Comparison of ENCODE assay signal across 29 cellular contexts in the genomic region with DNA sequence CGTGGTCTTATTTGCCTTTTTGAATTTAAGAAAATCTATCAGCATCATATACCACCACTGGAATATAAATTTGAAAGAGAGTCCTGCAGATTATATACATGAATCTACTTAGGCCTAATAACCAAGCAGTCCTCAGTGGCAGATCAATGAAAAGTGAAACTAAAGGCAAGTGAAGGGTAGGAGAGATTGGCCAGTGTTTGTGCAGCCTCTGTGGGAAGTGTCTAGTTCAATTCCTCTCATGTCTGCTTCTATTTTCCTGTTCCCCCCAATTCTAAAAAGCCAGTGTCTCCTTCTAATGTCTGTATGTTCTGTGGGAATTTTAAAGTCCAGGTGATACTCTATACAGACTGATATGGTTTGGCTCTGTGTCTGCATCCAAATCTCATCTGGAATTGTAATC.
"Had no signal": no experiment of that assay in that cellular context is flagged by ENCODE, and none has a peak within 500 bp of the region (broad histone marks: within the 10 kb centered on the region; RNA-seq: fewer than 3 reads in every experiment).

No MANE protein-coding gene starts in this region.

- H3K4me1 ChIP-seq: gastrocnemius medialis, pancreas, psoas muscle, right atrium auricular region, stomach, thyroid gland, upper lobe of left lung, vagina had no signal

- H3K9me3 Mint-ChIP-seq: central memory CD8-positive, alpha-beta T cell; nephron; T-helper 2 cell treated with Interferon-gamma antibody and Interleukin-4, amounts not matched to agents 5 μg/mL and 100 μg/mL, for 36 hours had no signal

- H3K4me3 ChIP-seq: gastrocnemius medialis, pancreas, psoas muscle, right atrium auricular region, stomach, thyroid gland, upper lobe of left lung, vagina had no signal

- H3K36me3 ChIP-seq: neutrophil, pancreas had no signal

- ATAC-seq: activated CD4-positive, alpha-beta T cell treated with anti-CD3 and anti-CD28 coated beads for 36 hours; gastrocnemius medialis; left ventricle myocardium superior; pancreas; psoas muscle; stimulated activated naive B cell treated with anti-CD40 and anti-IgM and Interleukin-4, amounts not matched to agents 10 μg/mL and 1 μg/mL and 100 μg/mL, for 72 hours had no signal

- H3K4me1 Mint-ChIP-seq: activated B cell treated with CpG ODN at 0.5 μM for 24 hours; activated CD4-positive, alpha-beta T cell treated with anti-CD3 and anti-CD28 coated beads for 36 hours; activated naive CD8-positive, alpha-beta T cell treated with anti-CD3 and anti-CD28 coated beads, Interleukin-2, amount 10 ng/mL, durations not matched to agents 7 days and 5 days; central memory CD8-positive, alpha-beta T cell; nephron; stimulated activated naive B cell treated with anti-CD40 and anti-IgM and Interleukin-4, amounts not matched to agents 10 μg/mL and 1 μg/mL and 100 μg/mL, for 72 hours had no signal

- H3K27ac Mint-ChIP-seq: activated B cell treated with CpG ODN at 0.5 μM for 24 hours; activated CD4-positive, alpha-beta T cell treated with anti-CD3 and anti-CD28 coated beads for 36 hours; activated naive CD8-positive, alpha-beta T cell treated with anti-CD3 and anti-CD28 coated beads, Interleukin-2, amount 10 ng/mL, durations not matched to agents 7 days and 5 days; nephron; stimulated activated naive B cell treated with anti-CD40 and anti-IgM and Interleukin-4, amounts not matched to agents 10 μg/mL and 1 μg/mL and 100 μg/mL, for 72 hours; T-helper 2 cell treated with Interferon-gamma antibody and Interleukin-4, amounts not matched to agents 5 μg/mL and 100 μg/mL, for 36 hours had no signal

- H3K4me3 Mint-ChIP-seq: activated B cell treated with CpG ODN at 0.5 μM for 24 hours; activated CD4-positive, alpha-beta T cell treated with anti-CD3 and anti-CD28 coated beads for 36 hours; activated naive CD8-positive, alpha-beta T cell treated with anti-CD3 and anti-CD28 coated beads, Interleukin-2, amount 10 ng/mL, durations not matched to agents 7 days and 5 days; central memory CD8-positive, alpha-beta T cell; nephron; stimulated activated naive B cell treated with anti-CD40 and anti-IgM and Interleukin-4, amounts not matched to agents 10 μg/mL and 1 μg/mL and 100 μg/mL, for 72 hours; T-helper 2 cell treated with Interferon-gamma antibody and Interleukin-4, amounts not matched to agents 5 μg/mL and 100 μg/mL, for 36 hours had no signal

- H3K27ac ChIP-seq: gastrocnemius medialis, neutrophil, pancreas, psoas muscle, right atrium auricular region, stomach, thyroid gland, upper lobe of left lung, vagina had no signal

- DNase-seq: activated B cell treated with CpG ODN at 0.5 μM for 24 hours; activated CD4-positive, alpha-beta T cell treated with anti-CD3 and anti-CD28 coated beads for 36 hours; activated CD4-positive, alpha-beta T cell treated with anti-CD3 and anti-CD28 coated beads, Interleukin-2, amount 50 U/mL, for 4 hours; activated effector memory CD4-positive, alpha-beta T cell treated with Interleukin-2 at 50 U/mL for 16 hours; activated naive CD4-positive, alpha-beta T cell treated with Interleukin-2 at 50 U/mL for 16 hours; activated naive CD8-positive, alpha-beta T cell treated with anti-CD3 and anti-CD28 coated beads, Interleukin-2, amount 10 ng/mL, durations not matched to agents 7 days and 5 days; activated T-cell treated with anti-CD3 and anti-CD28 coated beads for 4 hours; dermis blood vessel endothelial cell; effector CD4-positive, alpha-beta T cell; erythroblast; gastrocnemius medialis; head of caudate nucleus; hypothalamus; left ventricle myocardium superior; pancreas; psoas muscle; stimulated activated CD4-positive, alpha-beta T cell treated with anti-CD3 and anti-CD28 coated beads, Interleukin-15, amount 100 ng/mL, for 24 hours; stimulated activated CD4-positive, alpha-beta T cell treated with anti-CD3 and anti-CD28 coated beads, Interleukin-2, amount 100 ng/mL, for 24 hours; stimulated activated naive B cell treated with anti-CD40 and anti-IgM and Interleukin-4, amounts not matched to agents 10 μg/mL and 1 μg/mL and 100 μg/mL, for 72 hours; stomach; T-helper 1 cell; thyroid gland; upper lobe of left lung had no signal

- H3K27me3 ChIP-seq: gastrocnemius medialis, neutrophil, pancreas, right atrium auricular region, stomach, thyroid gland, upper lobe of left lung, vagina had no signal

- H3K27me3 Mint-ChIP-seq: activated B cell treated with CpG ODN at 0.5 μM for 24 hours; activated CD4-positive, alpha-beta T cell treated with anti-CD3 and anti-CD28 coated beads for 36 hours; activated naive CD8-positive, alpha-beta T cell treated with anti-CD3 and anti-CD28 coated beads, Interleukin-2, amount 10 ng/mL, durations not matched to agents 7 days and 5 days; central memory CD8-positive, alpha-beta T cell; stimulated activated naive B cell treated with anti-CD40 and anti-IgM and Interleukin-4, amounts not matched to agents 10 μg/mL and 1 μg/mL and 100 μg/mL, for 72 hours had no signal

- H3K9me3 ChIP-seq: gastrocnemius medialis, neutrophil, pancreas, psoas muscle, right atrium auricular region, stomach, thyroid gland, upper lobe of left lung, vagina had no signal
